Comparison of ENCODE assay signal across 29 cellular contexts in the genomic region with DNA sequence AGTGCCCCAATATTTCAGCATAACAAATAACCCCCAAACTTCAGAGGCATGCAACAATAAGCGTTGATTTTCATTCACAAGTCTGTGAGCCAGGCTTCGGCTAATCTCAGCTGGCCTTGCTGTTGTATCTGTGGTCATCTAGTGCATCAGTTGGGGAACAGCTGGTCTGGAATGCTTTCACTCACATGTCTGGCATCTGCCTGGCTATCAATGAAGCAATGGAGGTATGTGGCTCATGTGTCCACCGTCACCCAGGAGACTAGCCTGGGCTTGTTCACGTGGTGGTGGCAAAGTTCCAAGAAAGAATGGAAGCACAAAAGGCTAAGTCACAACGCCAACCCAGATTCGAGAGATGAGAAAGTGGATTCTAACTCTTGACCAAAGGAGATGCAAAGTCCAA.
A peak's percentile ranks its signal among the peaks of the same experiment; 100 is the strongest.
DNase-seq lines count a peak whose midpoint lies in the region; ATAC-seq, FAIRE-seq and TF ChIP-seq lines count a peak whose summit lies in the region.
"Had no signal": no experiment of that assay in that cellular context is flagged by ENCODE, and none has a peak within 500 bp of the region (broad histone marks: within the 10 kb centered on the region; RNA-seq: fewer than 3 reads in every experiment).

No MANE protein-coding gene starts in this region.

- no peak for TF ChIP-seq RAD21 in H1 (IDR thresholded peaks at IDR 0.05 in 1 of 2, conservative IDR thresholded peaks at IDR 0.05 in 1 of 2; ENCODE audit: low read depth in 2 of 2, low read length in 2 of 2)

- H4K91ac ChIP-seq in H1 (replicated peaks; ENCODE audit: insufficient read length, low read length) = no peak overlapping the region

- H2BK120ac ChIP-seq in H1 (replicated peaks; ENCODE audit: low read depth, low read length) = no peak overlapping the region

- H3K79me1 ChIP-seq in H1 (ENCODE audit: low read depth, low read length) = no peaks in the 10 kb centered on the region

- no peak for FAIRE-seq in RCC 7860 (lab: Jason Lieb, UNC)
- no peak for FAIRE-seq in H1 (lab: Jason Lieb, UNC)
- FAIRE-seq: endometrium, GM12891, small intestine had no signal

- no peak overlapping the region for H2AFZ ChIP-seq in H1 (ENCODE audit: low read length)
- H2AFZ ChIP-seq: hepatocyte had no signal

- H3K9ac ChIP-seq in H1 (replicated peaks in 1 of 4; ENCODE audit: extremely low read depth in 1 of 4, low read depth in 3 of 4, low read length in 3 of 4) = 0 out of 7 replicates have a peak overlapping the region, but pooled peaks of 1 of the 4 experiments have one; percentile 15

- CTCF ChIA-PET in H1 (lab: Charles Lee; ENCODE audit: partially characterized antibody) = no interaction called here

- POLR2A ChIA-PET in H1 (lab: Charles Lee; ENCODE audit: partially characterized antibody) = no interaction called here

- H2BK15ac ChIP-seq in H1 (ENCODE audit: low read length) = no peak overlapping the region

- no peak overlapping the region for H3K14ac ChIP-seq in H1 (ENCODE audit: insufficient read length)

- no peaks in the 10 kb centered on the region for H3K79me2 ChIP-seq in H1 (ENCODE audit: control insufficient read depth in 1 of 2, insufficient read depth in 2 of 2, low read length in 2 of 2)
- H3K79me2 ChIP-seq: hepatocyte had no signal

- WGBS in H1 (ENCODE audit: extremely low coverage in 1 of 2, insufficient coverage in 1 of 2, insufficient read length in 1 of 2, insufficient replicate concordance in 2 of 2, low coverage in 1 of 2, low lambda C conversion rate in 2 of 2, missing lambda C conversion rate in 1 of 2), 2 experiments = 76% methylated on average over 6 of the region's 6 CpGs; no CpG with 5 or more reads in 1 of the 2 experiments

- no peaks in the 10 kb centered on the region for H3K36me3 ChIP-seq in H1 (ENCODE audit: control insufficient read depth in 2 of 4, insufficient read depth in 4 of 4, low read length in 3 of 4)
- H3K36me3 ChIP-seq: gastroesophageal sphincter, HAP-1, ovary had no signal

- no peak overlapping the region for H2BK20ac ChIP-seq in H1 (ENCODE audit: low read length)

- no peaks in the 10 kb centered on the region for H3K27me3 ChIP-seq in H1 (replicated peaks in 1 of 4; ENCODE audit: control insufficient read depth in 3 of 4, extremely low read depth in 1 of 4, insufficient read depth in 3 of 4, low read length in 3 of 4)
- H3K27me3 ChIP-seq: hepatocyte, ovary, testis had no signal

- no peak overlapping the region for H2AK5ac ChIP-seq in H1 (ENCODE audit: low read depth, low read length)

- H3K27ac ChIP-seq in H1 (ENCODE audit: low read depth, low read length) = no peak overlapping the region
- H3K27ac ChIP-seq: dorsolateral prefrontal cortex, gastroesophageal sphincter, hepatocyte, ovary, testis had no signal

- H3K56ac ChIP-seq in H1 (replicated peaks; ENCODE audit: insufficient read length, low read depth, low read length) = no peak overlapping the region

- no peak overlapping the region for H3K23ac ChIP-seq in H1 (ENCODE audit: insufficient read length)

- no peak overlapping the region for H3K4me3 ChIP-seq in AG10803 (ENCODE audit: low read length)
- no peak overlapping the region for H3K4me3 ChIP-seq in H1 (ENCODE audit: extremely low read depth in 1 of 4, insufficient read depth in 2 of 4, low read depth in 3 of 4, low read length in 4 of 4)
- H3K4me3 ChIP-seq: dorsolateral prefrontal cortex, gastroesophageal sphincter, HAP-1, hepatocyte, ovary, testis had no signal

- no peak overlapping the region for H2BK12ac ChIP-seq in H1 (ENCODE audit: low read depth, low read length)

- TF ChIP-seq CTCF in AG10803 (conservative IDR thresholded peaks at IDR 0.05; ENCODE audit: low read length) = no peak
- no peak for TF ChIP-seq CTCF in H1 (IDR thresholded peaks at IDR 0.05; ENCODE audit: control extremely low read depth in 1 of 3, insufficient read depth in 1 of 3, low read depth in 1 of 3, low read length in 3 of 3)

- 0 out of 4 replicates have a peak, but pooled peaks cover 3 to 6% of the 10 kb centered on the region in 2 experiments for H3K9me3 ChIP-seq in H1 (ENCODE audit: insufficient read depth in 2 of 2, low read depth in 1 of 2, low read length in 1 of 2)
- H3K9me3 ChIP-seq: gastroesophageal sphincter, HAP-1, ovary, testis had no signal

- no peaks in the 10 kb centered on the region for H4K20me1 ChIP-seq in H1 (replicated peaks in 1 of 2; ENCODE audit: control insufficient read depth in 1 of 2, insufficient read depth in 2 of 2, low read length in 2 of 2)

- peaks cover 0 to 5% (median 0%) of the 10 kb centered on the region in 4 experiments; a peak in 1 of 7 replicates for H3K4me1 ChIP-seq in H1 (replicated peaks in 1 of 4; ENCODE audit: control insufficient read depth in 3 of 4, insufficient read depth in 4 of 4, low read length in 3 of 4)
- H3K4me1 ChIP-seq: gastroesophageal sphincter, HAP-1, testis had no signal

- DNase-seq in AG10803 (ENCODE audit: low read depth) (peak; percentile 66), RCC 7860 (ENCODE audit: low spot score) (peak; percentile 47), H1 (ENCODE audit: low read depth in 1 of 2, low spot score in 2 of 2) (no peak), myocyte (ENCODE audit: low read depth) (peak; percentile 11), Right ventricle myocardium inferior (ENCODE audit: missing footprints) (no peak), NK-92 (lab: John Stamatoyannopoulos, UW; ENCODE audit: unreplicated experiment) (no peak), NCI-H2196 treated with DMSO at 0.1 percent for 48 hours (lab: John Stamatoyannopoulos, UW; ENCODE audit: unreplicated experiment) (no peak), SHP77 treated with DMSO at 0.1 percent for 48 hours (lab: John Stamatoyannopoulos, UW) (no peak)
- DNase-seq: activated CD4-positive, alpha-beta memory T cell treated with anti-CD3 and anti-CD28 coated beads, Interleukin-2, amount 10 ng/mL, durations not matched to agents 7 days and 5 days; activated CD4-positive, alpha-beta T cell treated with anti-CD3 and anti-CD28 coated beads for 1 hour; activated CD8-positive, alpha-beta memory T cell treated with anti-CD3 and anti-CD28 coated beads, Interleukin-2, amount 50 U/mL, for 4 hours; activated naive CD4-positive, alpha-beta T cell treated with Interleukin-2 at 50 U/mL for 16 hours; DMS 273 treated with DMSO at 0.1 percent for 48 hours; dorsolateral prefrontal cortex; Karpas-422; left cardiac atrium; MV-4-11; NCI-H1436 treated with DMSO at 0.1 percent for 48 hours; NCI-H2081 treated with DMSO at 0.1 percent for 48 hours; NCI-H774; ovary; small intestine; stimulated activated naive CD8-positive, alpha-beta T cell treated with anti-CD3 and anti-CD28 coated beads, Interleukin-15, Interleukin-2, amounts not matched to agents 100 U/mL and 50 U/mL, for 24 hours; testis had no signal

- no peak overlapping the region for H2BK5ac ChIP-seq in H1 (ENCODE audit: low read depth, low read length)

- H3K18ac ChIP-seq in H1 (ENCODE audit: extremely low read depth, low read length) = no peak overlapping the region

- TF ChIP-seq EP300 in H1 (IDR thresholded peaks at IDR 0.05; ENCODE audit: borderline replicate concordance in 1 of 2, low read depth in 2 of 2, low read length in 2 of 2) = no peak

- H4K8ac ChIP-seq in H1 (ENCODE audit: extremely low read depth, insufficient read depth, low read length) = 0 out of 2 replicates have a peak overlapping the region, but pooled peaks have one; percentile 14

- no peak overlapping the region for H3K4me2 ChIP-seq in H1 (ENCODE audit: insufficient read depth in 1 of 2, low read depth in 2 of 2, low read length in 2 of 2)
- H3K4me2 ChIP-seq: hepatocyte had no signal

- intact Hi-C loops in Right ventricle myocardium inferior (cut with DNase I) = no loop called here

- no peak overlapping the region for H4K5ac ChIP-seq in H1 (ENCODE audit: insufficient read length, low read depth, low read length)

- H3K23me2 ChIP-seq in H1 (ENCODE audit: low read depth, low read length) = no peaks in the 10 kb centered on the region; the same call in 1 of the 2 replicates

- H3K4ac ChIP-seq in H1 (replicated peaks; ENCODE audit: insufficient read length, low read depth, low read length) = no peak overlapping the region

- no peak for TF ChIP-seq POLR2A in H1 (IDR thresholded peaks at IDR 0.05; ENCODE audit: control extremely low read depth in 1 of 2, low read depth in 2 of 2, low read length in 2 of 2)

- ATAC-seq in Right ventricle myocardium inferior = no peak
- ATAC-seq: gastroesophageal sphincter; left cardiac atrium; stimulated activated naive CD8-positive, alpha-beta T cell treated with anti-CD3 and anti-CD28 coated beads, Interleukin-15, Interleukin-2, amounts not matched to agents 100 U/mL and 50 U/mL, for 24 hours had no signal

TF ChIP-seq in H1, 55 proteins besides CTCF, POLR2A, EP300 and RAD21 (continues in another document):
- TF ChIP-seq TCF12 (IDR thresholded peaks at IDR 0.05; ENCODE audit: low read depth, low read length) (no peak), ASH2L (IDR thresholded peaks at IDR 0.05; ENCODE audit: low read length) (no peak), CREB1 (IDR thresholded peaks at IDR 0.05) (no peak), TBP (IDR thresholded peaks at IDR 0.05; ENCODE audit: low read depth, low read length) (no peak), SRF (IDR thresholded peaks at IDR 0.05; ENCODE audit: low read depth, low read length) (no peak), CBX8 (IDR thresholded peaks at IDR 0.05; ENCODE audit: borderline replicate concordance, low read depth, low read length) (no peak), NRF1 (IDR thresholded peaks at IDR 0.05; ENCODE audit: low read depth, low read length) (no peak), KDM5A (IDR thresholded peaks at IDR 0.05; ENCODE audit: low read length) (no peak), HDAC6 (IDR thresholded peaks at IDR 0.05; ENCODE audit: low read depth, low read length) (no peak), SIN3A (conservative IDR thresholded peaks at IDR 0.05 in 1 of 2, IDR thresholded peaks at IDR 0.05 in 1 of 2; ENCODE audit: low read depth in 1 of 2, low read length in 2 of 2) (no peak), SAP30 (IDR thresholded peaks at IDR 0.05; ENCODE audit: insufficient read depth, insufficient replicate concordance, low read length) (no peak)

Comparison
In these comparisons a context has a peak if more than half of its experiments do, and no peak if none do; other contexts are left out.
1. DNase-seq: peak in AG10803 (single experiment), RCC 7860 (single experiment) and myocyte (single experiment); none in H1 (0 of 2), Right ventricle myocardium inferior (single experiment), NK-92 (single experiment), NCI-H2196 treated with DMSO at 0.1 percent for 48 hours (single experiment) and SHP77 treated with DMSO at 0.1 percent for 48 hours (single experiment).